In genomic region chr19:55160128-55160985, GRCh38 we compare ENCODE assay signal across 8 cellular contexts. TPM values are rescaled to one million over a fixed set of nuclear protein-coding genes. Genes with fewer than 3 reads are reported as not detected.
DNase-seq lines count a peak whose midpoint lies in the region; ATAC-seq, FAIRE-seq and TF ChIP-seq lines count a peak whose summit lies in the region.

No MANE protein-coding gene starts in this region.

- H3K4me1 ChIP-seq in pancreas (peaks cover 0 to 4% (median 0%) of the 10 kb centered on the region in 3 donors), transverse colon (peaks cover 0 to 16% (median 5%) of the 10 kb centered on the region in 4 donors)

- TF ChIP-seq CTCF in pancreas (IDR thresholded peaks at IDR 0.05) (peak; percentile 79 to 84 (median 82)), transverse colon (IDR thresholded peaks at IDR 0.05) (peak; percentile 70 to 87 (median 84))

- H3K9ac ChIP-seq in SK-N-MC (ENCODE audit: insufficient read length) = peak overlapping the region; percentile 51

- 4 to 5% methylated on average over 25 to 33 of the region's 33 CpGs for WGBS in pancreas, 2 donors
- WGBS in transverse colon (ENCODE audit: low coverage in 1 of 2), 2 donors = 8% methylated on average over 11 of the region's 33 CpGs; no CpG with 5 or more reads in 1 of the 2 donors

- H3K27me3 ChIP-seq in pancreas = peaks cover 0 to 15% (median 6%) of the 10 kb centered on the region in 4 donors
- H3K27me3 ChIP-seq in transverse colon = peaks cover 87% of the 10 kb centered on the region

- ATAC-seq in GM21360 (IDR thresholded peaks at IDR 0.05; ENCODE audit: unreplicated experiment) (peak; percentile 74), pancreas (peak; percentile 94 to 95 (median 94))

- H3K9me3 ChIP-seq in SK-N-MC (ENCODE audit: low read depth, low read length) (no peaks in the 10 kb centered on the region), pancreas (no peaks in the 10 kb centered on the region), transverse colon (no peaks in the 10 kb centered on the region)

- DNase-seq in AML-193 (lab: John Stamatoyannopoulos, UW) (peak; percentile 82 to 87), NCI-H1092 treated with DMSO at 0.1 percent for 48 hours (lab: John Stamatoyannopoulos, UW) (peak; percentile 61), SK-N-MC (ENCODE audit: low read depth, low spot score) (no peak), activated gamma-delta T cell (lab: John Stamatoyannopoulos, UW) (peak; percentile 70), foreskin melanocyte (peak; percentile 78), pancreas (peak; percentile 78 to 96 (median 90)), transverse colon (peak; percentile 91)

- H3K36me3 ChIP-seq in SK-N-MC (ENCODE audit: insufficient read depth, low read length) (no peaks in the 10 kb centered on the region), pancreas (no peaks in the 10 kb centered on the region), transverse colon (no peaks in the 10 kb centered on the region)

- H3K27ac ChIP-seq in SK-N-MC = no peak overlapping the region
- H3K27ac ChIP-seq in pancreas = no peak overlapping the region
- no peak overlapping the region for H3K27ac ChIP-seq in transverse colon

- no peak for TF ChIP-seq EP300 in transverse colon (IDR thresholded peaks at IDR 0.05; ENCODE audit: low read depth)

- intact Hi-C loops in pancreas (cut with DNase I) (no loop called here), transverse colon (cut with DNase I; ENCODE audit: low total_unique reads) (no loop called here)

- FAIRE-seq in pancreas (lab: Jason Lieb, UNC) = no peak

- H3K4me3 ChIP-seq in SK-N-MC = peak overlapping the region; percentile 61
- no peak overlapping the region for H3K4me3 ChIP-seq in pancreas
- no peak overlapping the region for H3K4me3 ChIP-seq in transverse colon

- in situ Hi-C loops in transverse colon (cut with MboI; ENCODE audit: low pct_ligation_motif_present in 1 of 4, low pct_unique_long_range_greater_than_20kb in 1 of 4, low sequenced_read_pairs in 3 of 4) = no loop called here

- no peak for TF ChIP-seq POLR2A in transverse colon (IDR thresholded peaks at IDR 0.05)

RNA-seq across cellular contexts. Expression of gene TNNI3, which starts 2.8 kb away (rescaled TPM):
- 1 to 10 TPM in 1 of 6 donors, under 1 TPM in 1, not detected in 4; 0.66 to 4.1 TPM for total RNA-seq in pancreas
- polyA plus RNA-seq in pancreas = 1 to 10 TPM; 2.2 to 2.9 TPM
- total RNA-seq in transverse colon = not detected

RNA-seq across cellular contexts. Expression of gene DNAAF3, which starts 6.1 kb away (rescaled TPM):
- 1 to 10 TPM; 1.2 to 3.2 (median 2.5) TPM for total RNA-seq in pancreas
- 1 to 10 TPM; 3.0 to 3.3 TPM for polyA plus RNA-seq in pancreas
- under 1 TPM in 2 of 4 donors, not detected in 2; 0.40 to 0.41 TPM for total RNA-seq in transverse colon

RNA-seq across cellular contexts. Expression of gene TNNT1, which starts 11.4 kb away (rescaled TPM):
- under 1 TPM in 1 of 6 donors, not detected in 5; 0.54 TPM for total RNA-seq in pancreas
- 1 to 10 TPM in 1 of 2 donors, not detected in 1; 4.0 TPM for polyA plus RNA-seq in pancreas
- total RNA-seq in transverse colon = 1 to 10 TPM in 2 of 4 donors, not detected in 2; 1.6 to 4.1 TPM

RNA-seq across cellular contexts. Expression of gene SYT5, which starts 19.7 kb away (rescaled TPM):
- total RNA-seq in pancreas (1 to 10 TPM in 5 of 6 donors, under 1 TPM in 1; 0.88 to 3.7 (median 1.7) TPM), transverse colon (1 to 10 TPM in 1 of 4 donors, under 1 TPM in 2, not detected in 1; 0.48 to 9.6 (median 0.96) TPM)
- 10 to 100 TPM; 10.6 to 41.1 TPM for polyA plus RNA-seq in pancreas

RNA-seq across cellular contexts. Expression of gene PPP1R12C, which starts 42.9 kb away (rescaled TPM):
- 10 to 100 TPM; 37.1 to 61.5 (median 50.9) TPM for total RNA-seq in pancreas
- 100 to 1,000 TPM; 174 to 266 TPM for polyA plus RNA-seq in pancreas
- total RNA-seq in transverse colon = 100 to 1,000 TPM; 101 to 350 (median 154) TPM
